Comparison of ENCODE assay signal across 9 cellular contexts in the genomic region with DNA sequence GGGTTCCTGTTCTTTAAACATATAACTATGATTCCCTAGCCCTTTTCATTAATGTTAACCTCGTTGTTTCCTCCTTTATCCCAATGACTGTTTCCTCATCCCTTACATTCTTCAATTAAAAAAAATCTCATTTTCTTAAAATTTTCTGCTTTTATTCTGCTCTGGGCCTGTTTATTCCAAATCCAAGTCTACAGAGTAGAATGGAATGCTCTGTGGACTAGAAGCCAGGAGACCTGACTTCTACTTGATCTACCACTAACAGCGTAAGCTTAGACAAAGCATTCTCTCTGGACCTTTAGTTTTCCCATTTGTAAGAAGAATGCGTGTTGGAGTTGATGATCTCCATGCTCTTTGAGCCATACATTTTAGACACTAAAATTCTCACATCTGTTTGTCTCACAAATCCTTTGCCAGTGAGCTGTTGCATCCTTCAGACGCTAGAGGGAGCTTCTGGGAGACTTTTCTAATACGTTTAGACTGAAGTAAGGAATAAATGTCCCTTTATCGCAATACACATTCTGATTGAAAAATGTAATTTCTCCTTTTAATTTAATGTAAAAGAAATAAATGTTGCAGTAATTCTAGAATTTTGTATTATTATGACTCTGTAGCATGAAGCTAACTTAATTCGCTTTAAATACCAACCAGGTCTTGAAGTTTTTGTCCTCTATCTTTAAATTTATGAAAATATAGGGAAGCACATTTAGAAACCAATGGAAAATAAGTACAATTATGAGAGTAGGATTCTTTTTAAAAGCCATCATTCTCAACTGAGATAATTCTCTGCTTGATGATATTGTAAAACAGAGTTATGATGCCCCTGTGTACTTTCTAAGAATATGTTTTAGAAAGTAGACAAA. TPM values are rescaled to one million over a fixed set of nuclear protein-coding genes. Genes with fewer than 3 reads are reported as not detected.
DNase-seq lines count a peak whose midpoint lies in the region; ATAC-seq, FAIRE-seq and TF ChIP-seq lines count a peak whose summit lies in the region.
"Had no signal": no experiment of that assay in that cellular context is flagged by ENCODE, and none has a peak within 500 bp of the region (broad histone marks: within the 10 kb centered on the region; RNA-seq: fewer than 3 reads in every experiment).

No MANE protein-coding gene starts in this region.

- H3K4me3 Mint-ChIP-seq in activated naive CD8-positive, alpha-beta T cell treated with anti-CD3 and anti-CD28 coated beads, Interleukin-2, amount 50 U/mL, for 24 hours, result no peak overlapping the region
- H3K4me3 Mint-ChIP-seq: activated naive CD4-positive, alpha-beta T cell treated with anti-CD3 and anti-CD28 coated beads, Interleukin-2, amount 50 U/mL, for 24 hours had no signal

- H3K9me3 ChIP-seq in spleen, result no peaks in the 10 kb centered on the region

- peak; percentile 91 for ATAC-seq in HG03354 (IDR thresholded peaks at IDR 0.05; ENCODE audit: poor library complexity, severe bottlenecking, unreplicated experiment)
- ATAC-seq in activated naive CD8-positive, alpha-beta T cell treated with anti-CD3 and anti-CD28 coated beads, Interleukin-2, amount 50 U/mL, for 24 hours, result no peak

- no peaks in the 10 kb centered on the region for H3K36me3 Mint-ChIP-seq in activated naive CD8-positive, alpha-beta T cell treated with anti-CD3 and anti-CD28 coated beads, Interleukin-2, amount 50 U/mL, for 24 hours (ENCODE audit: low read depth)
- H3K36me3 Mint-ChIP-seq: activated naive CD4-positive, alpha-beta T cell treated with anti-CD3 and anti-CD28 coated beads, Interleukin-2, amount 50 U/mL, for 24 hours had no signal

- no peak overlapping the region for H3K27ac Mint-ChIP-seq in activated naive CD8-positive, alpha-beta T cell treated with anti-CD3 and anti-CD28 coated beads, Interleukin-2, amount 50 U/mL, for 24 hours
- H3K27ac Mint-ChIP-seq: activated naive CD4-positive, alpha-beta T cell treated with anti-CD3 and anti-CD28 coated beads, Interleukin-2, amount 50 U/mL, for 24 hours had no signal

- no peak overlapping the region for H3K4me3 ChIP-seq in spleen

- no peak for TF ChIP-seq POLR2A in spleen (IDR thresholded peaks at IDR 0.05)

- no peak overlapping the region for H3K27ac ChIP-seq in spleen

- DNase-seq in DMS53 (lab: John Stamatoyannopoulos, UW) (peak; percentile 75), GM19239 (ENCODE audit: insufficient read length, low spot score) (peak; percentile 8), NCI-H345 (lab: John Stamatoyannopoulos, UW) (peak; percentile 76), hepatic stellate cell (ENCODE audit: low spot score) (peak; percentile 38), spleen (no peak), GM19238 (ENCODE audit: insufficient read length, low spot score) (no peak)
- DNase-seq in activated naive CD8-positive, alpha-beta T cell treated with anti-CD3 and anti-CD28 coated beads, Interleukin-2, amount 50 U/mL, for 24 hours, result peak; percentile 23

- no peaks in the 10 kb centered on the region for H3K36me3 ChIP-seq in spleen

- peak; percentile 89 for FAIRE-seq in GM19239 (lab: Jason Lieb, UNC)

- H3K4me1 Mint-ChIP-seq in activated naive CD8-positive, alpha-beta T cell treated with anti-CD3 and anti-CD28 coated beads, Interleukin-2, amount 50 U/mL, for 24 hours, result no peaks in the 10 kb centered on the region
- H3K4me1 Mint-ChIP-seq: activated naive CD4-positive, alpha-beta T cell treated with anti-CD3 and anti-CD28 coated beads, Interleukin-2, amount 50 U/mL, for 24 hours had no signal

- no peaks in the 10 kb centered on the region for H3K9me3 Mint-ChIP-seq in activated naive CD8-positive, alpha-beta T cell treated with anti-CD3 and anti-CD28 coated beads, Interleukin-2, amount 50 U/mL, for 24 hours
- H3K9me3 Mint-ChIP-seq: activated naive CD4-positive, alpha-beta T cell treated with anti-CD3 and anti-CD28 coated beads, Interleukin-2, amount 50 U/mL, for 24 hours had no signal

- peak in 10 of 11 experiments; percentile 20 to 83 (median 74) for TF ChIP-seq CTCF in spleen (IDR thresholded peaks at IDR 0.05 in 8 of 11, conservative IDR thresholded peaks at IDR 0.05 in 3 of 11)

- peaks cover 0 to 4% (median 0%) of the 10 kb centered on the region in 7 donors for H3K27me3 ChIP-seq in spleen (replicated peaks in 1 of 7)

- H3K27me3 Mint-ChIP-seq in activated naive CD8-positive, alpha-beta T cell treated with anti-CD3 and anti-CD28 coated beads, Interleukin-2, amount 50 U/mL, for 24 hours, result peaks cover 8% of the 10 kb centered on the region

- peaks cover 0 to 3% (median 0%) of the 10 kb centered on the region in 6 donors for H3K4me1 ChIP-seq in spleen

- intact Hi-C loops in spleen (cut with DNase I; ENCODE audit: low total_unique reads), result loop anchor here (5.0 kb wide), 1 partner anchor 163 kb away; no protein-coding TSS in a partner anchor

- WGBS in spleen, 5 donors, result 30 to 34% (median 32%) methylated on average over 7 of the region's 7 CpGs

RNA-seq across cellular contexts. Expression of gene GMNC, which starts 21.7 kb away (rescaled TPM):
- under 1 TPM in 1 of 7 donors, not detected in 6; 0.26 TPM for total RNA-seq in spleen
- under 1 TPM in 1 of 3 donors, not detected in 2; 0.03 TPM for polyA plus RNA-seq in spleen

Comparison
In these comparisons a context has a peak if more than half of its experiments do, and no peak if none do; other contexts are left out.
1. DNase-seq: peak in DMS53 (single experiment), GM19239 (single experiment), NCI-H345 (single experiment), activated naive CD8-positive, alpha-beta T cell treated with anti-CD3 and anti-CD28 coated beads, Interleukin-2, amount 50 U/mL, for 24 hours (single experiment) and hepatic stellate cell (single experiment); none in spleen (single experiment) and GM19238 (single experiment).